Comparison of ENCODE assay signal across 15 cellular contexts in the genomic region with DNA sequence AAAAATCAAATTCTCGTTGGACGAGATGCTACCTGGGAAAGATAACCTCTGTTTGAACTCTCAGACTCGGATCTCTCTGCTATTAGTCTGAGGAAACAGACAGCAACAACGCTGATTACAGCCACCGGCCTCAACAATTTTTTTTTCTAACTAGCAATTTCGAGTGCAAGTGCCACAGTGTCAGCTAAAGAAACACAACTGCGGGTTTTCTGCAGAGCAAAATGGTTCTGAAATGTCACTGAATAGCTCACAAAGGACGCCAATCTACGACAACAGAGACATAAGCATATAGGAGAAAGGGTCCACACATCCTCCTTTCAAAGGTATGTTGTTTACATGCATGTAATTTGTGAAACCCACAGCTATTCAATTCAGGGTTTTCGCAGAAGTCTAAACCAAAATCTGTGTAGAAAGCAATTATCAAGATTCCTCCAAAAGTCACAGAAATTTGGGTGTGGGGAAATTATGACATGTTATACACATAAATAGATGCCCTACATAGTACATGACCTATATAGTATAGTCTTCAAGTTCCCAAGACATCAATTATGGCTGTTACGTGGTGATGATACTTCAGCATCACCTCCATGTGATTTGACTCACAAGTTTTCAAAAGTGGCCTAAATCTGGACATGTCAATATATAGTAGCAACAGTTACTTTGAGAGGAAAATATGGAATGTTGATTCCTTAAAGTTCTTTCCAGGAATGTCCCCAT.
DNase-seq lines count a peak whose midpoint lies in the region; ATAC-seq and TF ChIP-seq lines count a peak whose summit lies in the region.
"Had no signal": no experiment of that assay in that cellular context is flagged by ENCODE, and none has a peak within 500 bp of the region (broad histone marks: within the 10 kb centered on the region; RNA-seq: fewer than 3 reads in every experiment).

No MANE protein-coding gene starts in this region.

- no peaks in the 10 kb centered on the region for H3K27me3 Mint-ChIP-seq in activated CD4-positive, alpha-beta T cell treated with anti-CD3 and anti-CD28 coated beads, Interleukin-2, amount 10 ng/mL, durations not matched to agents 24 days and 14 days
- no peaks in the 10 kb centered on the region for H3K27me3 Mint-ChIP-seq in activated naive CD8-positive, alpha-beta T cell
- H3K27me3 Mint-ChIP-seq in progenitor cell of endocrine pancreas = no peaks in the 10 kb centered on the region

- peak overlapping the region; percentile 76 for H3K4me3 Mint-ChIP-seq in activated CD4-positive, alpha-beta T cell treated with anti-CD3 and anti-CD28 coated beads, Interleukin-2, amount 10 ng/mL, durations not matched to agents 24 days and 14 days
- H3K4me3 Mint-ChIP-seq in activated naive CD8-positive, alpha-beta T cell = peak overlapping the region; percentile 83
- peak overlapping the region; percentile 3 for H3K4me3 Mint-ChIP-seq in progenitor cell of endocrine pancreas (ENCODE audit: low read depth)

- peak overlapping the region; percentile 90 for H3K27ac Mint-ChIP-seq in activated CD4-positive, alpha-beta T cell treated with anti-CD3 and anti-CD28 coated beads, Interleukin-2, amount 10 ng/mL, durations not matched to agents 24 days and 14 days
- peak overlapping the region; percentile 86 for H3K27ac Mint-ChIP-seq in activated naive CD8-positive, alpha-beta T cell
- peak overlapping the region; percentile 30 for H3K27ac Mint-ChIP-seq in progenitor cell of endocrine pancreas

- ATAC-seq in HG03097 (IDR thresholded peaks at IDR 0.05; ENCODE audit: low FRiP score, unreplicated experiment) = no peak

- DNase-seq in activated CD4-positive, alpha-beta T cell treated with anti-CD3 and anti-CD28 coated beads, Interleukin-2, amount 10 ng/mL, durations not matched to agents 24 days and 14 days = no peak
- no peak for DNase-seq in activated CD4-positive, alpha-beta T cell treated with anti-CD3 and anti-CD28 coated beads, Interleukin-2, amount 50 U/mL, for 4 hours
- DNase-seq in NCI-H2227 treated with DMSO at 0.1 percent for 48 hours (lab: John Stamatoyannopoulos, UW) (peak; percentile 40), progenitor cell of endocrine pancreas (ENCODE audit: low spot score, unreplicated experiment) (no peak), DMS153 treated with DMSO at 0.1 percent for 48 hours (lab: John Stamatoyannopoulos, UW; ENCODE audit: unreplicated experiment) (no peak), thyroid gland (no peak)
- DNase-seq: amygdala, DND-41, dorsolateral prefrontal cortex, midbrain, posterior cingulate gyrus, uterus had no signal

- WGBS in thyroid gland, 2 donors = 52 to 59% methylated on average over 11 of the region's 11 CpGs

- H3K4me1 ChIP-seq in thyroid gland = no peaks in the 10 kb centered on the region
- H3K4me1 ChIP-seq: uterus had no signal

- H3K36me3 Mint-ChIP-seq in activated CD4-positive, alpha-beta T cell treated with anti-CD3 and anti-CD28 coated beads, Interleukin-2, amount 10 ng/mL, durations not matched to agents 24 days and 14 days (ENCODE audit: low read depth) = peaks cover 5% of the 10 kb centered on the region
- peaks cover 2% of the 10 kb centered on the region for H3K36me3 Mint-ChIP-seq in activated naive CD8-positive, alpha-beta T cell
- no peaks in the 10 kb centered on the region for H3K36me3 Mint-ChIP-seq in progenitor cell of endocrine pancreas (ENCODE audit: insufficient read depth)

- no peaks in the 10 kb centered on the region for H3K27me3 ChIP-seq in thyroid gland

- H3K4me1 Mint-ChIP-seq in activated CD4-positive, alpha-beta T cell treated with anti-CD3 and anti-CD28 coated beads, Interleukin-2, amount 10 ng/mL, durations not matched to agents 24 days and 14 days = peaks cover 39% of the 10 kb centered on the region
- H3K4me1 Mint-ChIP-seq in activated naive CD8-positive, alpha-beta T cell (ENCODE audit: low read depth) = peaks cover 59% of the 10 kb centered on the region
- peaks cover 54% of the 10 kb centered on the region for H3K4me1 Mint-ChIP-seq in progenitor cell of endocrine pancreas (ENCODE audit: low read depth)

- H3K9me3 Mint-ChIP-seq in activated CD4-positive, alpha-beta T cell treated with anti-CD3 and anti-CD28 coated beads, Interleukin-2, amount 10 ng/mL, durations not matched to agents 24 days and 14 days = no peaks in the 10 kb centered on the region
- no peaks in the 10 kb centered on the region for H3K9me3 Mint-ChIP-seq in activated naive CD8-positive, alpha-beta T cell (ENCODE audit: low read depth)
- no peaks in the 10 kb centered on the region for H3K9me3 Mint-ChIP-seq in progenitor cell of endocrine pancreas (ENCODE audit: low read depth)

- H3K27ac ChIP-seq in thyroid gland = no peak overlapping the region
- H3K27ac ChIP-seq: dorsolateral prefrontal cortex, KMS-11 had no signal

- H3K36me3 ChIP-seq in thyroid gland = no peaks in the 10 kb centered on the region
- H3K36me3 ChIP-seq: uterus had no signal

- no peak for TF ChIP-seq POLR2A in thyroid gland (IDR thresholded peaks at IDR 0.05)

- no peak for TF ChIP-seq CTCF in progenitor cell of endocrine pancreas (IDR thresholded peaks at IDR 0.05; ENCODE audit: unreplicated experiment)
- no peak for TF ChIP-seq CTCF in thyroid gland (IDR thresholded peaks at IDR 0.05)

- intact Hi-C loops in activated CD4-positive, alpha-beta T cell treated with anti-CD3 and anti-CD28 coated beads, Interleukin-2, amount 10 ng/mL, durations not matched to agents 24 days and 14 days (cut with micrococcal nuclease) = no loop called here
- intact Hi-C loops in thyroid gland (cut with DNase I) = no loop called here

- H3K4me3 ChIP-seq in thyroid gland (replicated peaks in 1 of 3) = no peak overlapping the region
- H3K4me3 ChIP-seq: dorsolateral prefrontal cortex, uterus had no signal

- no peaks in the 10 kb centered on the region for H3K9me3 ChIP-seq in thyroid gland
- H3K9me3 ChIP-seq: uterus had no signal

Comparison
In these comparisons a context has a peak if more than half of its experiments do, and no peak if none do; other contexts are left out.
1. H3K27ac Mint-ChIP-seq: peak in every context shown above with its lines; median percentile 90 in activated CD4-positive, alpha-beta T cell treated with anti-CD3 and anti-CD28 coated beads, Interleukin-2, amount 10 ng/mL, durations not matched to agents 24 days and 14 days; 86 in activated naive CD8-positive, alpha-beta T cell; 30 in progenitor cell of endocrine pancreas.
2. H3K4me3 Mint-ChIP-seq: peak in every context shown above with its lines; median percentile 83 in activated naive CD8-positive, alpha-beta T cell; 76 in activated CD4-positive, alpha-beta T cell treated with anti-CD3 and anti-CD28 coated beads, Interleukin-2, amount 10 ng/mL, durations not matched to agents 24 days and 14 days; 3 in progenitor cell of endocrine pancreas.